Comparison of ENCODE assay signal across 26 cellular contexts in the genomic region with DNA sequence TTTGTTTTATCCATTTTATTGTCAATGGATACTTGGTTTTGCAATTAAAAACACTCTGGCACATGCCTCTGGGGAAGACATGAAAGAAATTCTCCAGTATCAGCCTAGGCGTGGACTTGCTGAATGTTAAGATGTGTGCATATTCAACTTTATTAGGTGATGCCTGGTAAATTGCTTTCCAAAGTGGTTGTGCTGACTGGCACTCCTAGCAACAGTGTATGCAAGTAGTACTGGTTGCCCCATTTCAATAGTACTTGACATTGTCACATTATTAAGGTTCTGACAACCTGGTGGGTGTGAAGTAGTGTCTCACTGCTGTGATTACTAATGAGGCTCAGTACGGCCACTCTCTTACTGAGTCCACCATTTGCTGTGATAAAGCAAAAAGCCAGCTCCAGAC.
"Had no signal": no experiment of that assay in that cellular context is flagged by ENCODE, and none has a peak within 500 bp of the region (broad histone marks: within the 10 kb centered on the region; RNA-seq: fewer than 3 reads in every experiment).

No MANE protein-coding gene starts in this region.

- H3K27ac ChIP-seq: neural progenitor cell, ovary, parathyroid adenoma, psoas muscle, right lobe of liver, sigmoid colon, stomach, thoracic aorta, thyroid gland, tibial nerve, upper lobe of left lung, uterus had no signal

- DNase-seq: naive thymus-derived CD4-positive, alpha-beta T cell; natural killer cell; occipital lobe; ovary; posterior cingulate gyrus; psoas muscle; right cardiac atrium; right lobe of liver; sigmoid colon; small intestine; stimulated activated CD4-positive, alpha-beta T cell treated with anti-CD3 and anti-CD28 coated beads, Interleukin-15, amount 100 ng/mL, for 24 hours; stimulated activated CD4-positive, alpha-beta T cell treated with anti-CD3 and anti-CD28 coated beads, Interleukin-2, amount 100 ng/mL, for 24 hours; stimulated activated CD4-positive, alpha-beta T cell treated with anti-CD3 and anti-CD28 coated beads, Interleukin-2, amount 100 ng/mL, for 48 hours; stimulated activated CD4-positive, alpha-beta T cell treated with anti-CD3 and anti-CD28 coated beads, Interleukin-4, amount 100 ng/mL, for 24 hours; stimulated activated naive B cell treated with anti-CD40 and anti-IgM and Interleukin-4, amounts not matched to agents 10 μg/mL and 1 μg/mL and 100 μg/mL, for 72 hours; stimulated activated naive CD4-positive, alpha-beta T cell treated with Interleukin-2 at 50 U/mL for 16 hours; stomach; thyroid gland; trophoblast cell; upper lobe of left lung; uterus had no signal

- H3K9me3 ChIP-seq: ovary, psoas muscle, right lobe of liver, sigmoid colon, stomach, thoracic aorta, thyroid gland, tibial nerve, upper lobe of left lung, uterus had no signal

- H3K4me3 ChIP-seq: neural progenitor cell, ovary, psoas muscle, right lobe of liver, sigmoid colon, stomach, thoracic aorta, thyroid gland, tibial nerve, upper lobe of left lung, uterus had no signal

- H3K36me3 ChIP-seq: neural progenitor cell, ovary, right lobe of liver, uterus had no signal

- H3K4me1 ChIP-seq: neural progenitor cell, parathyroid adenoma, right lobe of liver, thyroid gland, tibial nerve, upper lobe of left lung, uterus had no signal

- H3K27me3 ChIP-seq: neural progenitor cell, ovary, right lobe of liver, sigmoid colon, stomach, thyroid gland, tibial nerve, upper lobe of left lung, uterus had no signal

- ATAC-seq: naive thymus-derived CD4-positive, alpha-beta T cell; natural killer cell; psoas muscle; right cardiac atrium; right lobe of liver; stimulated activated effector memory CD8-positive, alpha-beta T cell treated with anti-CD3 and anti-CD28 coated beads, Interleukin-12 subunit alpha, Interleukin-12 subunit beta, amount 100 ng/mL, for 72 hours; stimulated activated naive B cell treated with anti-CD40 and anti-IgM and Interleukin-4, amounts not matched to agents 10 μg/mL and 1 μg/mL and 100 μg/mL, for 72 hours had no signal
